25 cellular contexts compared by ENCODE assay signal in genomic region chr9:112286906-112287305, GRCh38.
"Had no signal": no experiment of that assay in that cellular context is flagged by ENCODE, and none has a peak within 500 bp of the region (broad histone marks: within the 10 kb centered on the region; RNA-seq: fewer than 3 reads in every experiment).

No MANE protein-coding gene starts in this region.

- DNase-seq: dorsolateral prefrontal cortex; effector CD8-positive, alpha-beta T cell; foreskin fibroblast; glutamatergic neuron; islet precursor cell; left lung; lower lobe of right lung; mesenchymal stem cell; naive B cell; psoas muscle; retina; sigmoid colon; stimulated activated CD4-positive, alpha-beta T cell treated with anti-CD3 and anti-CD28 coated beads, Interleukin-2, amount 100 ng/mL, for 24 hours; stimulated activated CD4-positive, alpha-beta T cell treated with anti-CD3 and anti-CD28 coated beads, Interleukin-4, amount 100 ng/mL, for 4 hours; stimulated activated naive CD4-positive, alpha-beta T cell; stomach; substantia nigra; transverse colon had no signal

- ATAC-seq: gastroesophageal sphincter, left lung, lower lobe of right lung, psoas muscle had no signal

- H3K36me3 ChIP-seq: lower lobe of right lung had no signal

- H3K4me1 ChIP-seq: sigmoid colon, transverse colon had no signal

- H3K4me1 Mint-ChIP-seq: nephron had no signal

- H3K4me3 Mint-ChIP-seq: naive B cell, nephron had no signal

- H3K27ac ChIP-seq: coronary artery, dorsolateral prefrontal cortex, epithelial cell of prostate, esophagus muscularis mucosa, gastroesophageal sphincter, left lung, lower lobe of right lung, psoas muscle, sigmoid colon, skin epidermis, stomach, thoracic aorta, transverse colon had no signal

- H3K27me3 ChIP-seq: dorsolateral prefrontal cortex, esophagus muscularis mucosa, gastroesophageal sphincter, left lung, sigmoid colon, stomach, transverse colon had no signal

- H3K4me3 ChIP-seq: coronary artery, dorsolateral prefrontal cortex, esophagus muscularis mucosa, gastroesophageal sphincter, left lung, lower lobe of right lung, psoas muscle, sigmoid colon, skin epidermis, stomach, thoracic aorta, transverse colon had no signal

- H3K9me3 ChIP-seq: esophagus muscularis mucosa, thoracic aorta had no signal

- H3K27me3 Mint-ChIP-seq: naive B cell had no signal
